In the genomic region with DNA sequence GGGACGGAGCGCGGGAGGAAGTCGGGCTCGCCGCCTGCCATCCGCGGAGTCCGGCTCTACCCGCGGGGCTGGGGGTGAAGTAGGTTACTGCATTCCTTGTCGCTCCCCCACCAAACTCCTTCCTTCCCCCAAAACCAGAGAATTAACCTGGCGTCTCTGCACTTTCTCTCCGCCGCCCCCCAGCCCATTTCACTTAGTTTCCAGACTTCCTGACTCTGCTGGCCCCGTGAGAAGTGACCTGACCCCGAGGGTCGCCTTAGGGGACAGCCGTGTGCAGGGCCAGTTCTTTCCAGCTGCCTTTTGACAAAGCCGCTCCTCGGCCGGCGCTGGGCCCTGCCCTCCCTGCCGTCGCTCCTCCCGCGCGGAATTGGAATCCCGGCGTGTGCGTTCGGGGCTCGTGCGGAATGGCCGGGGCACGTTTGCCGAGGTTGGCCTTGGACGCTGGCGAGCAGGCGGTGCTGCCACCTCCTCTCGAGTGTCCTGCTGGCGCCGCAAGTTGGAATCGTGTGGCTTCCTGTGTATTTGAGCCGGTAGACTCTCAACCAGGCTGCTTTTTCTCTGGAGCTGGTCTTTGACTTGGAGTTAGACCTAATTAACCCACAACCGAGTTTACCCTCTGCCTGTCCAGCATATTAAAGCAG, we compare ENCODE assay signal across 1 cellular context.
A peak's percentile ranks its signal among the peaks of the same experiment; 100 is the strongest.
TF ChIP-seq lines count a peak whose summit lies in the region.

No MANE protein-coding gene starts in this region.

TF ChIP-seq in HepG2, 621 proteins besides CTCF, POLR2A, EP300 and RAD21 (continued from another document and continues in another):
- TF ChIP-seq, protein P1, sequence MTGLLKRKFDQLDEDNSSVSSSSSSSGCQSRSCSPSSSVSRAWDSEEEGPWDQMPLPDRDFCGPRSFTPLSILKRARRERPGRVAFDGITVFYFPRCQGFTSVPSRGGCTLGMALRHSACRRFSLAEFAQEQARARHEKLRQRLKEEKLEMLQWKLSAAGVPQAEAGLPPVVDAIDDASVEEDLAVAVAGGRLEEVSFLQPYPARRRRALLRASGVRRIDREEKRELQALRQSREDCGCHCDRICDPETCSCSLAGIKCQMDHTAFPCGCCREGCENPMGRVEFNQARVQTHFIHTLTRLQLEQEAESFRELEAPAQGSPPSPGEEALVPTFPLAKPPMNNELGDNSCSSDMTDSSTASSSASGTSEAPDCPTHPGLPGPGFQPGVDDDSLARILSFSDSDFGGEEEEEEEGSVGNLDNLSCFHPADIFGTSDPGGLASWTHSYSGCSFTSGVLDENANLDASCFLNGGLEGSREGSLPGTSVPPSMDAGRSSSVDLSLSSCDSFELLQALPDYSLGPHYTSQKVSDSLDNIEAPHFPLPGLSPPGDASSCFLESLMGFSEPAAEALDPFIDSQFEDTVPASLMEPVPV (CRISPR knock-in tag; IDR thresholded peaks at IDR 0.05) = 0 out of 2 replicates have a peak, but pooled peaks have one; percentile 41
- TF ChIP-seq, protein P2, sequence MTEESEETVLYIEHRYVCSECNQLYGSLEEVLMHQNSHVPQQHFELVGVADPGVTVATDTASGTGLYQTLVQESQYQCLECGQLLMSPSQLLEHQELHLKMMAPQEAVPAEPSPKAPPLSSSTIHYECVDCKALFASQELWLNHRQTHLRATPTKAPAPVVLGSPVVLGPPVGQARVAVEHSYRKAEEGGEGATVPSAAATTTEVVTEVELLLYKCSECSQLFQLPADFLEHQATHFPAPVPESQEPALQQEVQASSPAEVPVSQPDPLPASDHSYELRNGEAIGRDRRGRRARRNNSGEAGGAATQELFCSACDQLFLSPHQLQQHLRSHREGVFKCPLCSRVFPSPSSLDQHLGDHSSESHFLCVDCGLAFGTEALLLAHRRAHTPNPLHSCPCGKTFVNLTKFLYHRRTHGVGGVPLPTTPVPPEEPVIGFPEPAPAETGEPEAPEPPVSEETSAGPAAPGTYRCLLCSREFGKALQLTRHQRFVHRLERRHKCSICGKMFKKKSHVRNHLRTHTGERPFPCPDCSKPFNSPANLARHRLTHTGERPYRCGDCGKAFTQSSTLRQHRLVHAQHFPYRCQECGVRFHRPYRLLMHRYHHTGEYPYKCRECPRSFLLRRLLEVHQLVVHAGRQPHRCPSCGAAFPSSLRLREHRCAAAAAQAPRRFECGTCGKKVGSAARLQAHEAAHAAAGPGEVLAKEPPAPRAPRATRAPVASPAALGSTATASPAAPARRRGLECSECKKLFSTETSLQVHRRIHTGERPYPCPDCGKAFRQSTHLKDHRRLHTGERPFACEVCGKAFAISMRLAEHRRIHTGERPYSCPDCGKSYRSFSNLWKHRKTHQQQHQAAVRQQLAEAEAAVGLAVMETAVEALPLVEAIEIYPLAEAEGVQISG (CRISPR knock-in tag; IDR thresholded peaks at IDR 0.05) = peak; percentile 82
- TF ChIP-seq HDAC2 (CRISPR knock-in tag; IDR thresholded peaks at IDR 0.05) (peak; percentile 83), ZNF501 (CRISPR knock-in tag; IDR thresholded peaks at IDR 0.05) (peak; percentile 63), HNRNPK (IDR thresholded peaks at IDR 0.05; ENCODE audit: low read depth, low read length, poor library complexity, severe bottlenecking) (no peak), YEATS2 (CRISPR knock-in tag; IDR thresholded peaks at IDR 0.05; ENCODE audit: borderline replicate concordance) (no peak), ZNF563 (CRISPR knock-in tag; IDR thresholded peaks at IDR 0.05) (no peak), ZNF558 (CRISPR knock-in tag; IDR thresholded peaks at IDR 0.05; ENCODE audit: borderline replicate concordance) (no peak), ZNF180 (CRISPR knock-in tag; IDR thresholded peaks at IDR 0.05; ENCODE audit: borderline replicate concordance, low read depth) (peak; percentile 57; the same call in 1 of the 2 replicates), SMARCC2 (IDR thresholded peaks at IDR 0.05) (no peak), PATZ1 (CRISPR knock-in tag; IDR thresholded peaks at IDR 0.05) (no peak; the same call in none of the 2 replicates), ETV6 (CRISPR knock-in tag; conservative IDR thresholded peaks at IDR 0.05) (0 out of 2 replicates have a peak, but pooled peaks have one; percentile 28), ZSCAN20 (CRISPR knock-in tag; IDR thresholded peaks at IDR 0.05; ENCODE audit: borderline replicate concordance) (no peak), STAG1 (CRISPR knock-in tag; IDR thresholded peaks at IDR 0.05) (peak; percentile 8; the same call in 1 of the 2 replicates), ZNF570 (CRISPR knock-in tag; IDR thresholded peaks at IDR 0.05; ENCODE audit: borderline replicate concordance) (0 out of 2 replicates have a peak, but pooled peaks have one; percentile 36), ZNF784 (CRISPR knock-in tag; IDR thresholded peaks at IDR 0.05; ENCODE audit: borderline replicate concordance) (peak; percentile 67; the same call in 1 of the 2 replicates), ZC3H4 (CRISPR knock-in tag; IDR thresholded peaks at IDR 0.05; ENCODE audit: borderline replicate concordance) (peak; percentile 65; the same call in 1 of the 2 replicates), TRAFD1 (CRISPR knock-in tag; IDR thresholded peaks at IDR 0.05; ENCODE audit: borderline replicate concordance) (no peak), PBX3 (CRISPR knock-in tag; IDR thresholded peaks at IDR 0.05; ENCODE audit: borderline replicate concordance) (peak; percentile 65; the same call in 1 of the 2 replicates), ZNF816 (CRISPR knock-in tag; IDR thresholded peaks at IDR 0.05; ENCODE audit: borderline replicate concordance) (peak; percentile 85; the same call in 1 of the 2 replicates), MNT (IDR thresholded peaks at IDR 0.05) (peak; percentile 48; the same call in 1 of the 2 replicates), TBP (CRISPR knock-in tag; IDR thresholded peaks at IDR 0.05) (0 out of 2 replicates have a peak, but pooled peaks have one; percentile 47), ZNF441 (CRISPR knock-in tag; IDR thresholded peaks at IDR 0.05; ENCODE audit: borderline replicate concordance) (peak; percentile 93), ZNF468 (CRISPR knock-in tag; IDR thresholded peaks at IDR 0.05) (no peak), ZNF782 (CRISPR knock-in tag; IDR thresholded peaks at IDR 0.05; ENCODE audit: borderline replicate concordance) (peak; percentile 96), MED8 (CRISPR knock-in tag; IDR thresholded peaks at IDR 0.05; ENCODE audit: insufficient replicate concordance) (peak; percentile 66)
- TF ChIP-seq, protein P3, sequence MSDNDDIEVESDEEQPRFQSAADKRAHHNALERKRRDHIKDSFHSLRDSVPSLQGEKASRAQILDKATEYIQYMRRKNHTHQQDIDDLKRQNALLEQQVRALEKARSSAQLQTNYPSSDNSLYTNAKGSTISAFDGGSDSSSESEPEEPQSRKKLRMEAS (IDR thresholded peaks at IDR 0.05) = peak; percentile 96
- TF ChIP-seq, protein P4, sequence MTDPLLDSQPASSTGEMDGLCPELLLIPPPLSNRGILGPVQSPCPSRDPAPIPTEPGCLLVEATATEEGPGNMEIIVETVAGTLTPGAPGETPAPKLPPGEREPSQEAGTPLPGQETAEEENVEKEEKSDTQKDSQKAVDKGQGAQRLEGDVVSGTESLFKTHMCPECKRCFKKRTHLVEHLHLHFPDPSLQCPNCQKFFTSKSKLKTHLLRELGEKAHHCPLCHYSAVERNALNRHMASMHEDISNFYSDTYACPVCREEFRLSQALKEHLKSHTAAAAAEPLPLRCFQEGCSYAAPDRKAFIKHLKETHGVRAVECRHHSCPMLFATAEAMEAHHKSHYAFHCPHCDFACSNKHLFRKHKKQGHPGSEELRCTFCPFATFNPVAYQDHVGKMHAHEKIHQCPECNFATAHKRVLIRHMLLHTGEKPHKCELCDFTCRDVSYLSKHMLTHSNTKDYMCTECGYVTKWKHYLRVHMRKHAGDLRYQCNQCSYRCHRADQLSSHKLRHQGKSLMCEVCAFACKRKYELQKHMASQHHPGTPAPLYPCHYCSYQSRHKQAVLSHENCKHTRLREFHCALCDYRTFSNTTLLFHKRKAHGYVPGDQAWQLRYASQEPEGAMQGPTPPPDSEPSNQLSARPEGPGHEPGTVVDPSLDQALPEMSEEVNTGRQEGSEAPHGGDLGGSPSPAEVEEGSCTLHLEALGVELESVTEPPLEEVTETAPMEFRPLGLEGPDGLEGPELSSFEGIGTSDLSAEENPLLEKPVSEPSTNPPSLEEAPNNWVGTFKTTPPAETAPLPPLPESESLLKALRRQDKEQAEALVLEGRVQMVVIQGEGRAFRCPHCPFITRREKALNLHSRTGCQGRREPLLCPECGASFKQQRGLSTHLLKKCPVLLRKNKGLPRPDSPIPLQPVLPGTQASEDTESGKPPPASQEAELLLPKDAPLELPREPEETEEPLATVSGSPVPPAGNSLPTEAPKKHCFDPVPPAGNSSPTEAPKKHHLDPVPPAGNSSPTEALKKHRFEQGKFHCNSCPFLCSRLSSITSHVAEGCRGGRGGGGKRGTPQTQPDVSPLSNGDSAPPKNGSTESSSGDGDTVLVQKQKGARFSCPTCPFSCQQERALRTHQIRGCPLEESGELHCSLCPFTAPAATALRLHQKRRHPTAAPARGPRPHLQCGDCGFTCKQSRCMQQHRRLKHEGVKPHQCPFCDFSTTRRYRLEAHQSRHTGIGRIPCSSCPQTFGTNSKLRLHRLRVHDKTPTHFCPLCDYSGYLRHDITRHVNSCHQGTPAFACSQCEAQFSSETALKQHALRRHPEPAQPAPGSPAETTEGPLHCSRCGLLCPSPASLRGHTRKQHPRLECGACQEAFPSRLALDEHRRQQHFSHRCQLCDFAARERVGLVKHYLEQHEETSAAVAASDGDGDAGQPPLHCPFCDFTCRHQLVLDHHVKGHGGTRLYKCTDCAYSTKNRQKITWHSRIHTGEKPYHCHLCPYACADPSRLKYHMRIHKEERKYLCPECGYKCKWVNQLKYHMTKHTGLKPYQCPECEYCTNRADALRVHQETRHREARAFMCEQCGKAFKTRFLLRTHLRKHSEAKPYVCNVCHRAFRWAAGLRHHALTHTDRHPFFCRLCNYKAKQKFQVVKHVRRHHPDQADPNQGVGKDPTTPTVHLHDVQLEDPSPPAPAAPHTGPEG (CRISPR knock-in tag; IDR thresholded peaks at IDR 0.05) = peak; percentile 84
- TF ChIP-seq, protein P5, sequence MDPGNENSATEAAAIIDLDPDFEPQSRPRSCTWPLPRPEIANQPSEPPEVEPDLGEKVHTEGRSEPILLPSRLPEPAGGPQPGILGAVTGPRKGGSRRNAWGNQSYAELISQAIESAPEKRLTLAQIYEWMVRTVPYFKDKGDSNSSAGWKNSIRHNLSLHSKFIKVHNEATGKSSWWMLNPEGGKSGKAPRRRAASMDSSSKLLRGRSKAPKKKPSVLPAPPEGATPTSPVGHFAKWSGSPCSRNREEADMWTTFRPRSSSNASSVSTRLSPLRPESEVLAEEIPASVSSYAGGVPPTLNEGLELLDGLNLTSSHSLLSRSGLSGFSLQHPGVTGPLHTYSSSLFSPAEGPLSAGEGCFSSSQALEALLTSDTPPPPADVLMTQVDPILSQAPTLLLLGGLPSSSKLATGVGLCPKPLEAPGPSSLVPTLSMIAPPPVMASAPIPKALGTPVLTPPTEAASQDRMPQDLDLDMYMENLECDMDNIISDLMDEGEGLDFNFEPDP (CRISPR knock-in tag; conservative IDR thresholded peaks at IDR 0.05) = no peak
- TF ChIP-seq, protein P6, sequence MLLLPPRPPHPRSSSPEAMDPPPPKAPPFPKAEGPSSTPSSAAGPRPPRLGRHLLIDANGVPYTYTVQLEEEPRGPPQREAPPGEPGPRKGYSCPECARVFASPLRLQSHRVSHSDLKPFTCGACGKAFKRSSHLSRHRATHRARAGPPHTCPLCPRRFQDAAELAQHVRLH (CRISPR knock-in tag; IDR thresholded peaks at IDR 0.05; ENCODE audit: borderline replicate concordance, low read depth) = no peak
